ENCODE assay signal across 16 cellular contexts in the genomic region with DNA sequence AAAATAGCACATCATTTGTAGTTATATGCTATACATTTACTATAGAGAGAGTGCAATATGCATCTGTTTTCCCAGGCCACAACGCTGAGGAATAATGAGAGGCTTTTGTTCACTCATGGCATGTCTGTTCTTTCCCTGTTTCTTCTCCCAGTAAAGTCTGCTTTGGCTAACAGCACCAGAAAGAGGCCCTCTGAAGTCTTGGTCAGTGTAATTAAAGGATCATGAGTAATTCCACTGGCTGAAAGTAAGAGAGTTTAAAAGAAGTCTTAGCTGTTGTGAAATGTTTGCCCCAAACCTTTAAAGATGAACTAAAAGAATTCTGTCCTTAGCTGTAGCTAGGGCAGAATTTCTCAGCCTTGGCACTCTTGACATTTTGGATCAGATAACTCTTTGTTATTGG.
"Had no signal": no experiment of that assay in that cellular context is flagged by ENCODE, and none has a peak within 500 bp of the region (broad histone marks: within the 10 kb centered on the region; RNA-seq: fewer than 3 reads in every experiment).

No MANE protein-coding gene starts in this region.

- H3K9me3 ChIP-seq: heart left ventricle, tibial artery, uterus had no signal

- H3K36me3 ChIP-seq: heart left ventricle, tibial artery, uterus, WERI-Rb-1 had no signal

- H3K4me1 ChIP-seq: foreskin keratinocyte, uterus had no signal

- H3K27me3 ChIP-seq: foreskin keratinocyte, heart left ventricle, tibial artery, uterus had no signal

- DNase-seq: activated CD4-positive, alpha-beta T cell treated with anti-CD3 and anti-CD28 coated beads for 36 hours; activated CD8-positive, alpha-beta memory T cell treated with anti-CD3 and anti-CD28 coated beads, Interleukin-2, amount 50 U/mL, for 4 hours; activated CD8-positive, alpha-beta T cell treated with anti-CD3 and anti-CD28 coated beads for 36 hours; activated gamma-delta T cell treated with Interleukin-2 at 50 U/mL for 16 hours; activated T-cell treated with anti-CD3 and anti-CD28 coated beads, Interleukin-2, amount 50 U/mL, for 72 hours; central memory CD4-positive, alpha-beta T cell; cortex of kidney; effector memory CD4-positive, alpha-beta T cell; foreskin keratinocyte; occipital lobe; T-cell; uterus; WERI-Rb-1 had no signal

- ATAC-seq: activated CD4-positive, alpha-beta T cell treated with anti-CD3 and anti-CD28 coated beads for 36 hours; activated CD8-positive, alpha-beta T cell treated with anti-CD3 and anti-CD28 coated beads for 36 hours; activated T-cell treated with anti-CD3 and anti-CD28 coated beads, Interleukin-2, amount 50 U/mL, for 72 hours; foreskin keratinocyte; natural killer cell treated with Interleukin-12 subunit alpha and Interleukin-12 subunit beta and Interleukin-15 and Interleukin-18, amount 100 ng/mL, for 72 hours; T-cell had no signal

- H3K4me3 ChIP-seq: heart left ventricle, tibial artery, uterus had no signal
